Comparison of ENCODE assay signal across 20 cellular contexts in the genomic region with DNA sequence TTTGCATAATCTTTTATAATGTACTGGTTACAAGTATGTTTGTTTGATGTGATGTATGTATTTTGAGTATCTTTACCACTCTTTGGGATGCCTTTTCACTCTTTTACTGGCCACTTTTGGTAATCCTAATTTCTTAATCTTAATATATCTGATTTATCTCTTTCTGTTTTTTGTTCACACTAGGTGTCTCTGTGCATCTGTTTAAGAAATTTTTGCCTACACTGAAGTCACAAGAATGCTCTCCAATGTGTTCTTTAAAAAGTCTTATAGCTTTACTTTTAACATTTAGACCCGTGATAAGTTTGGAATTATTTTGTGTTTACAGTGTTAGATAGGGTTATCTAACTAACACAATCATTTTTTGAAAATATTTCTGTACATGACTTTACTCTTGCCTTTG.
"Had no signal": no experiment of that assay in that cellular context is flagged by ENCODE, and none has a peak within 500 bp of the region (broad histone marks: within the 10 kb centered on the region; RNA-seq: fewer than 3 reads in every experiment).

No MANE protein-coding gene starts in this region.

- ATAC-seq: heart left ventricle; left lung; lower lobe of right lung; natural killer cell treated with Interleukin-12 subunit alpha and Interleukin-12 subunit beta and Interleukin-15 and Interleukin-18, amount 100 ng/mL, for 72 hours had no signal

- DNase-seq: cortex of kidney; dorsolateral prefrontal cortex; effector CD8-positive, alpha-beta T cell; foreskin melanocyte; heart left ventricle; hypothalamus; kidney glomerular epithelial cell; left lung; lower lobe of right lung; midbrain; nucleus accumbens; ovary; small intestine; stimulated activated CD4-positive, alpha-beta T cell treated with anti-CD3 and anti-CD28 coated beads, Interleukin-12 subunit alpha, Interleukin-12 subunit beta, amount 100 ng/mL, for 4 hours; stimulated activated naive CD4-positive, alpha-beta T cell; stomach; substantia nigra; transverse colon had no signal

- FAIRE-seq: islet of Langerhans, small intestine had no signal
